In the genomic region with DNA sequence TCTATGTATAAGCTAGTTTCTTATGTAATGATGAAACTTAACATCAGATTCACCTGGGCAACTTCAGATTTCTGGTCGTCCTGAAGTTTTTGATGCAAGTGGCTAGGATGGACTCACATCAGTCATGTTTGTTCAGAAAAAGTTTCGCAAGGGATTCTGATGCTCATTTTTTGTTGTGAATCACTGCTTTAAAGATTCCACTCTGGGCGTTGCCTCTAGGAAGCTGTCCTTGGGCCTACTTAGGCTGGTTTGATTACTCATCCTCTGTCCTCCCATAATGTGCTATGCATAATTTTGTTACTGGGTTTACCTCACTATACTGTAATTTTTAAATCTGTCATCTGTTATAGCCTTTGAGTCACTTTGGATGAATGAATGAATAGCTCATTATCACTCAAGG, we compare ENCODE assay signal across 12 cellular contexts. TPM values are rescaled to one million over a fixed set of nuclear protein-coding genes. Genes with fewer than 3 reads are reported as not detected.
DNase-seq lines count a peak whose midpoint lies in the region; ATAC-seq and TF ChIP-seq lines count a peak whose summit lies in the region.
"Had no signal": no experiment of that assay in that cellular context is flagged by ENCODE, and none has a peak within 500 bp of the region (broad histone marks: within the 10 kb centered on the region; RNA-seq: fewer than 3 reads in every experiment).

No MANE protein-coding gene starts in this region.

- H3K4me3 ChIP-seq in RWPE2 (ENCODE audit: severe bottlenecking): no peak overlapping the region
- H3K4me3 ChIP-seq in suprapubic skin: no peak overlapping the region

- no peak for TF ChIP-seq POLR2A in suprapubic skin (IDR thresholded peaks at IDR 0.05)

- peaks cover 58% of the 10 kb centered on the region for H3K4me1 Mint-ChIP-seq in activated T-cell treated with anti-CD3 and anti-CD28 coated beads, Interleukin-2, amount 50 U/mL, for 24 hours (ENCODE audit: low read depth)
- peaks cover 4% of the 10 kb centered on the region for H3K4me1 Mint-ChIP-seq in activated T-helper 2 cell treated with anti-CD3 and anti-CD28 coated beads, Interferon-gamma antibody, Interleukin-2, Interleukin-4, amounts not matched to agents 10 μg/mL and 5 μg/mL and 100 μg/mL, durations not matched to agents 14 hours and 24 hours and 36 hours (ENCODE audit: low read depth)

- peak; percentile 99 for ATAC-seq in RWPE2 (ENCODE audit: low read depth)
- ATAC-seq in GM18867 (IDR thresholded peaks at IDR 0.05; ENCODE audit: unreplicated experiment): no peak
- no peak for ATAC-seq in GM18907 (IDR thresholded peaks at IDR 0.05; ENCODE audit: unreplicated experiment)
- ATAC-seq: stimulated activated memory B cell treated with anti-CD40 and anti-IgM and Interleukin-4, amounts not matched to agents 10 μg/mL and 1 μg/mL and 100 μg/mL, for 72 hours had no signal

- TF ChIP-seq CTCF in RWPE2 (IDR thresholded peaks at IDR 0.05; ENCODE audit: poor library complexity, severe bottlenecking) (no peak), suprapubic skin (IDR thresholded peaks at IDR 0.05) (no peak)

- H3K27ac Mint-ChIP-seq in activated T-cell treated with anti-CD3 and anti-CD28 coated beads, Interleukin-2, amount 50 U/mL, for 24 hours: peak overlapping the region; percentile 22
- H3K27ac Mint-ChIP-seq in activated T-helper 2 cell treated with anti-CD3 and anti-CD28 coated beads, Interferon-gamma antibody, Interleukin-2, Interleukin-4, amounts not matched to agents 10 μg/mL and 5 μg/mL and 100 μg/mL, durations not matched to agents 14 hours and 24 hours and 36 hours: no peak overlapping the region
- H3K27ac Mint-ChIP-seq: stimulated activated memory B cell treated with anti-CD40 and anti-IgM and Interleukin-4, amounts not matched to agents 10 μg/mL and 1 μg/mL and 100 μg/mL, for 72 hours had no signal

- TF ChIP-seq EP300 in suprapubic skin (IDR thresholded peaks at IDR 0.05): no peak

- WGBS in suprapubic skin: 53% methylated on average over 3 of the region's 3 CpGs

- H3K36me3 ChIP-seq in RWPE2 (ENCODE audit: low read depth): peaks cover 16% of the 10 kb centered on the region; the same call in 1 of the 2 replicates
- H3K36me3 ChIP-seq in suprapubic skin: no peaks in the 10 kb centered on the region

- intact Hi-C loops in activated T-helper 2 cell treated with anti-CD3 and anti-CD28 coated beads, Interferon-gamma antibody, Interleukin-2, Interleukin-4, amounts not matched to agents 10 μg/mL and 5 μg/mL and 100 μg/mL, durations not matched to agents 14 hours and 24 hours and 36 hours (cut with micrococcal nuclease): no loop called here

- H3K9me3 ChIP-seq in RWPE2 (ENCODE audit: severe bottlenecking) (no peaks in the 10 kb centered on the region), suprapubic skin (no peaks in the 10 kb centered on the region)

- H3K9me3 Mint-ChIP-seq in activated T-cell treated with anti-CD3 and anti-CD28 coated beads, Interleukin-2, amount 50 U/mL, for 24 hours: peaks cover 12% of the 10 kb centered on the region
- peaks cover 12% of the 10 kb centered on the region for H3K9me3 Mint-ChIP-seq in activated T-helper 2 cell treated with anti-CD3 and anti-CD28 coated beads, Interferon-gamma antibody, Interleukin-2, Interleukin-4, amounts not matched to agents 10 μg/mL and 5 μg/mL and 100 μg/mL, durations not matched to agents 14 hours and 24 hours and 36 hours

- H3K27me3 Mint-ChIP-seq in activated T-cell treated with anti-CD3 and anti-CD28 coated beads, Interleukin-2, amount 50 U/mL, for 24 hours: no peaks in the 10 kb centered on the region
- H3K27me3 Mint-ChIP-seq in activated T-helper 2 cell treated with anti-CD3 and anti-CD28 coated beads, Interferon-gamma antibody, Interleukin-2, Interleukin-4, amounts not matched to agents 10 μg/mL and 5 μg/mL and 100 μg/mL, durations not matched to agents 14 hours and 24 hours and 36 hours (ENCODE audit: low read depth): no peaks in the 10 kb centered on the region
- H3K27me3 Mint-ChIP-seq: stimulated activated memory B cell treated with anti-CD40 and anti-IgM and Interleukin-4, amounts not matched to agents 10 μg/mL and 1 μg/mL and 100 μg/mL, for 72 hours had no signal

- H3K4me1 ChIP-seq in RWPE2 (ENCODE audit: insufficient read depth, poor library complexity, severe bottlenecking) (peaks cover 41% of the 10 kb centered on the region), suprapubic skin (peaks cover 6% of the 10 kb centered on the region)

- H3K36me3 Mint-ChIP-seq in activated T-cell treated with anti-CD3 and anti-CD28 coated beads, Interleukin-2, amount 50 U/mL, for 24 hours (ENCODE audit: low read depth): peaks cover 40% of the 10 kb centered on the region
- peaks cover 15% of the 10 kb centered on the region for H3K36me3 Mint-ChIP-seq in activated T-helper 2 cell treated with anti-CD3 and anti-CD28 coated beads, Interferon-gamma antibody, Interleukin-2, Interleukin-4, amounts not matched to agents 10 μg/mL and 5 μg/mL and 100 μg/mL, durations not matched to agents 14 hours and 24 hours and 36 hours (ENCODE audit: low read depth)

- DNase-seq in activated T-cell treated with anti-CD3 and anti-CD28 coated beads, Interleukin-2, amount 50 U/mL, for 24 hours: no peak
- no peak for DNase-seq in activated T-cell treated with anti-CD3 and anti-CD28 coated beads, Interleukin-2, amount 50 U/mL, for 48 hours
- DNase-seq in RWPE2 (ENCODE audit: low spot score): peak; percentile 75
- DNase-seq in fibroblast of the conjunctiva (ENCODE audit: low read depth): peak; percentile 88
- DNase-seq in suprapubic skin (ENCODE audit: low spot score in 2 of 2): no peak
- DNase-seq in activated T-helper 2 cell treated with anti-CD3 and anti-CD28 coated beads, Interferon-gamma antibody, Interleukin-2, Interleukin-4, amounts not matched to agents 10 μg/mL and 5 μg/mL and 100 μg/mL, durations not matched to agents 14 hours and 24 hours and 36 hours (ENCODE audit: low spot score): no peak
- DNase-seq: ACHN, NCI-H2029 treated with DMSO at 0.1 percent for 48 hours had no signal

- no peak overlapping the region for H3K4me3 Mint-ChIP-seq in activated T-cell treated with anti-CD3 and anti-CD28 coated beads, Interleukin-2, amount 50 U/mL, for 24 hours
- H3K4me3 Mint-ChIP-seq in activated T-helper 2 cell treated with anti-CD3 and anti-CD28 coated beads, Interferon-gamma antibody, Interleukin-2, Interleukin-4, amounts not matched to agents 10 μg/mL and 5 μg/mL and 100 μg/mL, durations not matched to agents 14 hours and 24 hours and 36 hours (ENCODE audit: low read depth): no peak overlapping the region
- H3K4me3 Mint-ChIP-seq: stimulated activated memory B cell treated with anti-CD40 and anti-IgM and Interleukin-4, amounts not matched to agents 10 μg/mL and 1 μg/mL and 100 μg/mL, for 72 hours had no signal

- H3K27me3 ChIP-seq in RWPE2 (ENCODE audit: insufficient read depth, poor library complexity, severe bottlenecking) (no peaks in the 10 kb centered on the region), suprapubic skin (no peaks in the 10 kb centered on the region)

- H3K27ac ChIP-seq in RWPE2 (ENCODE audit: poor library complexity, severe bottlenecking): peak overlapping the region; percentile 100
- peak overlapping the region; percentile 51 for H3K27ac ChIP-seq in suprapubic skin
- H3K27ac ChIP-seq: HL-60 had no signal

RNA-seq across cellular contexts. Expression of gene HERC3, which starts 30.8 kb away (rescaled TPM):
- 100 to 1,000 TPM in 1 of 4 donors, 10 to 100 TPM in 3; 41.6 to 110 (median 48.0) TPM for total RNA-seq in suprapubic skin
- total RNA-seq in activated T-helper 2 cell treated with anti-CD3 and anti-CD28 coated beads, Interferon-gamma antibody, Interleukin-2, Interleukin-4, amounts not matched to agents 10 μg/mL and 5 μg/mL and 100 μg/mL, durations not matched to agents 14 hours and 24 hours and 36 hours: 18.9 and 22.1 TPM in 2 replicates

Comparison
In these comparisons a context has a peak if more than half of its experiments do, and no peak if none do; other contexts are left out.
1. DNase-seq: peak in RWPE2 (single experiment) and fibroblast of the conjunctiva (single experiment); none in activated T-cell treated with anti-CD3 and anti-CD28 coated beads, Interleukin-2, amount 50 U/mL, for 24 hours (single experiment), activated T-cell treated with anti-CD3 and anti-CD28 coated beads, Interleukin-2, amount 50 U/mL, for 48 hours (0 of 2), suprapubic skin (0 of 2) and activated T-helper 2 cell treated with anti-CD3 and anti-CD28 coated beads, Interferon-gamma antibody, Interleukin-2, Interleukin-4, amounts not matched to agents 10 μg/mL and 5 μg/mL and 100 μg/mL, durations not matched to agents 14 hours and 24 hours and 36 hours (single experiment).